1 cellular context compared by ENCODE assay signal in genomic region chr7:45026984-45027773, GRCh38.
TF ChIP-seq lines count a peak whose summit lies in the region.

No MANE protein-coding gene starts in this region.

TF ChIP-seq in IMR-90, 13 proteins besides CTCF, POLR2A, EP300 and RAD21 (continued from another document):
- no peak for TF ChIP-seq SMC3 (IDR thresholded peaks at IDR 0.05; ENCODE audit: low read depth, low read length)
- TF ChIP-seq MAFK (IDR thresholded peaks at IDR 0.05; ENCODE audit: low read depth, low read length), result no peak
- no peak for TF ChIP-seq FOS (IDR thresholded peaks at IDR 0.05; ENCODE audit: low read depth, low read length)
- TF ChIP-seq RCOR1 (IDR thresholded peaks at IDR 0.05; ENCODE audit: insufficient replicate concordance, low read length), result no peak
- TF ChIP-seq BHLHE40 (IDR thresholded peaks at IDR 0.05; ENCODE audit: low read depth, low read length), result no peak
- TF ChIP-seq, protein P1, sequence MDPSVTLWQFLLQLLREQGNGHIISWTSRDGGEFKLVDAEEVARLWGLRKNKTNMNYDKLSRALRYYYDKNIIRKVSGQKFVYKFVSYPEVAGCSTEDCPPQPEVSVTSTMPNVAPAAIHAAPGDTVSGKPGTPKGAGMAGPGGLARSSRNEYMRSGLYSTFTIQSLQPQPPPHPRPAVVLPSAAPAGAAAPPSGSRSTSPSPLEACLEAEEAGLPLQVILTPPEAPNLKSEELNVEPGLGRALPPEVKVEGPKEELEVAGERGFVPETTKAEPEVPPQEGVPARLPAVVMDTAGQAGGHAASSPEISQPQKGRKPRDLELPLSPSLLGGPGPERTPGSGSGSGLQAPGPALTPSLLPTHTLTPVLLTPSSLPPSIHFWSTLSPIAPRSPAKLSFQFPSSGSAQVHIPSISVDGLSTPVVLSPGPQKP (IDR thresholded peaks at IDR 0.05; ENCODE audit: borderline replicate concordance, low read depth, low read length), result no peak
- TF ChIP-seq CEBPB (IDR thresholded peaks at IDR 0.05; ENCODE audit: low read depth, low read length), result no peak
